Comparison of ENCODE assay signal across 14 cellular contexts in genomic region chrX:39431893-39432292, GRCh38.
DNase-seq lines count a peak whose midpoint lies in the region; ATAC-seq and TF ChIP-seq lines count a peak whose summit lies in the region.
"Had no signal": no experiment of that assay in that cellular context is flagged by ENCODE, and none has a peak within 500 bp of the region (broad histone marks: within the 10 kb centered on the region; RNA-seq: fewer than 3 reads in every experiment).

No MANE protein-coding gene starts in this region.

- ATAC-seq in activated naive CD8-positive, alpha-beta T cell treated with anti-CD3 and anti-CD28 coated beads, Interleukin-2, amount 50 U/mL, for 24 hours, result no peak
- ATAC-seq in mucosa of descending colon (peak; percentile 36), GM18519 (IDR thresholded peaks at IDR 0.05; ENCODE audit: low FRiP score, unreplicated experiment) (no peak), T-helper 17 cell (no peak)

- H3K27me3 Mint-ChIP-seq in activated naive CD8-positive, alpha-beta T cell treated with anti-CD3 and anti-CD28 coated beads, Interleukin-2, amount 50 U/mL, for 24 hours, result no peaks in the 10 kb centered on the region
- no peaks in the 10 kb centered on the region for H3K27me3 Mint-ChIP-seq in activated naive CD8-positive, alpha-beta T cell treated with anti-CD3 and anti-CD28 coated beads for 36 hours
- H3K27me3 Mint-ChIP-seq in T-helper 17 cell, result no peaks in the 10 kb centered on the region
- H3K27me3 Mint-ChIP-seq: B cell; CD4-positive, alpha-beta memory T cell had no signal

- no peak overlapping the region for H3K4me3 Mint-ChIP-seq in activated naive CD8-positive, alpha-beta T cell treated with anti-CD3 and anti-CD28 coated beads, Interleukin-2, amount 50 U/mL, for 24 hours
- no peak overlapping the region for H3K4me3 Mint-ChIP-seq in activated naive CD8-positive, alpha-beta T cell treated with anti-CD3 and anti-CD28 coated beads for 36 hours
- no peak overlapping the region for H3K4me3 Mint-ChIP-seq in T-helper 17 cell
- H3K4me3 Mint-ChIP-seq: B cell, HFFc6 had no signal

- H3K9me3 Mint-ChIP-seq in activated naive CD8-positive, alpha-beta T cell treated with anti-CD3 and anti-CD28 coated beads, Interleukin-2, amount 50 U/mL, for 24 hours, result peaks cover 11% of the 10 kb centered on the region
- peaks cover 4% of the 10 kb centered on the region for H3K9me3 Mint-ChIP-seq in activated naive CD8-positive, alpha-beta T cell treated with anti-CD3 and anti-CD28 coated beads for 36 hours
- H3K9me3 Mint-ChIP-seq: CD4-positive, alpha-beta memory T cell; HFFc6 had no signal

- no peak overlapping the region for H2AFZ ChIP-seq in hepatocyte

- peak overlapping the region; percentile 5 for H3K27ac Mint-ChIP-seq in activated naive CD8-positive, alpha-beta T cell treated with anti-CD3 and anti-CD28 coated beads, Interleukin-2, amount 50 U/mL, for 24 hours
- H3K27ac Mint-ChIP-seq in activated naive CD8-positive, alpha-beta T cell treated with anti-CD3 and anti-CD28 coated beads for 36 hours, result no peak overlapping the region
- H3K27ac Mint-ChIP-seq in T-helper 17 cell, result no peak overlapping the region
- H3K27ac Mint-ChIP-seq: B cell; CD4-positive, alpha-beta memory T cell; HFFc6 had no signal

- peak overlapping the region; percentile 45 for H3K27ac ChIP-seq in hepatocyte

- H3K4me2 ChIP-seq in hepatocyte, result peak overlapping the region; percentile 53

- peaks cover 32% of the 10 kb centered on the region for H3K4me1 ChIP-seq in hepatocyte (ENCODE audit: insufficient read depth)
- H3K4me1 ChIP-seq in mucosa of descending colon (ENCODE audit: low read depth), result no peaks in the 10 kb centered on the region

- H3K36me3 ChIP-seq in hepatocyte (replicated peaks; ENCODE audit: insufficient read depth, low read depth) (no peaks in the 10 kb centered on the region), mucosa of descending colon (ENCODE audit: low read depth) (no peaks in the 10 kb centered on the region)

- TF ChIP-seq CTCF in hepatocyte (IDR thresholded peaks at IDR 0.05; ENCODE audit: poor library complexity) (no peak), mucosa of descending colon (IDR thresholded peaks at IDR 0.05) (no peak), GM10248 (IDR thresholded peaks at IDR 0.05; ENCODE audit: control extremely low read depth, extremely low read depth, low read depth, missing control alignments) (no peak)

- peaks cover 71% of the 10 kb centered on the region for H3K4me1 Mint-ChIP-seq in activated naive CD8-positive, alpha-beta T cell treated with anti-CD3 and anti-CD28 coated beads, Interleukin-2, amount 50 U/mL, for 24 hours
- H3K4me1 Mint-ChIP-seq in activated naive CD8-positive, alpha-beta T cell treated with anti-CD3 and anti-CD28 coated beads for 36 hours, result peaks cover 32% of the 10 kb centered on the region
- peaks cover 2% of the 10 kb centered on the region for H3K4me1 Mint-ChIP-seq in T-helper 17 cell

- POLR2A ChIA-PET in GM10248 (lab: Yijun Ruan, JAX), result no interaction called here

- WGBS in hepatocyte (ENCODE audit: low lambda C conversion rate, missing lambda C conversion rate), result 22% methylated on average over 2 of the region's 2 CpGs

- CTCF ChIA-PET in GM10248 (lab: Yijun Ruan, JAX), result no interaction called here

- H3K4me3 ChIP-seq in hepatocyte, result no peak overlapping the region
- no peak overlapping the region for H3K4me3 ChIP-seq in mucosa of descending colon

- H3K36me3 Mint-ChIP-seq in activated naive CD8-positive, alpha-beta T cell treated with anti-CD3 and anti-CD28 coated beads, Interleukin-2, amount 50 U/mL, for 24 hours (ENCODE audit: low read depth), result peaks cover 7% of the 10 kb centered on the region
- peaks cover 9% of the 10 kb centered on the region for H3K36me3 Mint-ChIP-seq in activated naive CD8-positive, alpha-beta T cell treated with anti-CD3 and anti-CD28 coated beads for 36 hours
- no peaks in the 10 kb centered on the region for H3K36me3 Mint-ChIP-seq in T-helper 17 cell (ENCODE audit: low read depth)
- H3K36me3 Mint-ChIP-seq: CD4-positive, alpha-beta memory T cell had no signal

- no peak for DNase-seq in activated naive CD8-positive, alpha-beta T cell treated with anti-CD3 and anti-CD28 coated beads, Interleukin-2, amount 50 U/mL, for 24 hours
- DNase-seq in activated naive CD8-positive, alpha-beta T cell treated with anti-CD3 and anti-CD28 coated beads for 36 hours, result no peak
- DNase-seq in NCI-H69 (lab: John Stamatoyannopoulos, UW) (peak; percentile 6), hepatocyte (ENCODE audit: low spot score) (peak; percentile 32), mucosa of descending colon (no peak), GM10248 (ENCODE audit: extremely low spot score) (no peak), T-helper 17 cell (no peak)
- DNase-seq: C1 segment of cervical spinal cord; CD4-positive, alpha-beta memory T cell; DMS79; HCEC 1CT; HFFc6 had no signal

- intact Hi-C loops in mucosa of descending colon (cut with DNase I, micrococcal nuclease), result no loop called here

- no peaks in the 10 kb centered on the region for H3K27me3 ChIP-seq in hepatocyte

- no peaks in the 10 kb centered on the region for H3K79me2 ChIP-seq in hepatocyte

- H3K9me3 ChIP-seq in hepatocyte (ENCODE audit: low read depth) (no peaks in the 10 kb centered on the region), mucosa of descending colon (no peaks in the 10 kb centered on the region), T-helper 17 cell (ENCODE audit: control insufficient read depth, low read length, poor library complexity, severe bottlenecking) (no peaks in the 10 kb centered on the region)

- H3K9me2 ChIP-seq in hepatocyte (replicated peaks; ENCODE audit: insufficient read depth), result no peaks in the 10 kb centered on the region

- no peaks in the 10 kb centered on the region for H4K20me1 ChIP-seq in hepatocyte (ENCODE audit: insufficient read depth, poor library complexity, severe bottlenecking)

Comparison
In these comparisons a context has a peak if more than half of its experiments do, and no peak if none do; other contexts are left out.
1. DNase-seq: peak in NCI-H69 (single experiment) and hepatocyte (single experiment); none in activated naive CD8-positive, alpha-beta T cell treated with anti-CD3 and anti-CD28 coated beads, Interleukin-2, amount 50 U/mL, for 24 hours (single experiment), activated naive CD8-positive, alpha-beta T cell treated with anti-CD3 and anti-CD28 coated beads for 36 hours (single experiment), mucosa of descending colon (0 of 3), GM10248 (single experiment) and T-helper 17 cell (0 of 3).